In genomic region chr17:20920813-20921199, GRCh38 we compare ENCODE assay signal across 14 cellular contexts.
DNase-seq lines count a peak whose midpoint lies in the region; ATAC-seq and TF ChIP-seq lines count a peak whose summit lies in the region.
"Had no signal": no experiment of that assay in that cellular context is flagged by ENCODE, and none has a peak within 500 bp of the region (broad histone marks: within the 10 kb centered on the region; RNA-seq: fewer than 3 reads in every experiment).

No MANE protein-coding gene starts in this region.

- no peak for TF ChIP-seq POLR2A in transverse colon (IDR thresholded peaks at IDR 0.05)

- H3K4me1 ChIP-seq in transverse colon = no peaks in the 10 kb centered on the region
- H3K4me1 ChIP-seq: breast epithelium had no signal

- H3K9me3 ChIP-seq in transverse colon = no peaks in the 10 kb centered on the region
- H3K9me3 ChIP-seq: breast epithelium, esophagus muscularis mucosa had no signal

- no peak for TF ChIP-seq EP300 in transverse colon (IDR thresholded peaks at IDR 0.05; ENCODE audit: low read depth)

- DNase-seq in GM03348 (ENCODE audit: low spot score) (peak; percentile 72), astrocyte of the cerebellum (ENCODE audit: low read depth) (peak; percentile 52), left ventricle myocardium superior (no peak), substantia nigra (lab: John Stamatoyannopoulos, UW) (no peak), hippocampal formation (lab: John Stamatoyannopoulos, UW) (no peak), transverse colon (no peak)
- DNase-seq in activated CD4-positive, CD25-positive, alpha-beta regulatory T cell treated with anti-CD3 and anti-CD28 coated beads, Interleukin-2, amount 50 U/mL, for 72 hours = no peak
- DNase-seq: naive thymus-derived CD8-positive, alpha-beta T cell; NCI-H1105; NCI-H526 treated with DMSO at 0.1 percent for 48 hours; SHP77 treated with DMSO at 0.1 percent for 48 hours had no signal

- TF ChIP-seq CTCF in astrocyte of the cerebellum (IDR thresholded peaks at IDR 0.05; ENCODE audit: low read depth, low read length, missing control alignments) (no peak), transverse colon (IDR thresholded peaks at IDR 0.05) (no peak)

- no peaks in the 10 kb centered on the region for H3K36me3 ChIP-seq in transverse colon
- H3K36me3 ChIP-seq: breast epithelium, esophagus muscularis mucosa had no signal

- no peaks in the 10 kb centered on the region for H3K27me3 ChIP-seq in transverse colon
- H3K27me3 ChIP-seq: breast epithelium, esophagus muscularis mucosa had no signal

- ATAC-seq in left ventricle myocardium superior = peak; percentile 73
- no peak for ATAC-seq in GM18907 (IDR thresholded peaks at IDR 0.05; ENCODE audit: unreplicated experiment)
- ATAC-seq: naive thymus-derived CD8-positive, alpha-beta T cell had no signal

- H3K4me3 ChIP-seq in astrocyte of the cerebellum (ENCODE audit: low read depth, low read length) = no peak overlapping the region
- H3K4me3 ChIP-seq in transverse colon = no peak overlapping the region
- H3K4me3 ChIP-seq: breast epithelium, esophagus muscularis mucosa had no signal

- in situ Hi-C loops in astrocyte of the cerebellum (cut with HindIII; ENCODE audit: low sequenced_read_pairs) = no loop called here
- in situ Hi-C loops in transverse colon (cut with MboI; ENCODE audit: low pct_ligation_motif_present in 1 of 4, low pct_unique_long_range_greater_than_20kb in 1 of 4, low sequenced_read_pairs in 3 of 4) = no loop called here

- 46 to 61% methylated on average over 1 of the region's 1 CpG for WGBS in transverse colon (ENCODE audit: low coverage in 1 of 2), 2 donors

- peak overlapping the region; percentile 63 for H3K27ac ChIP-seq in substantia nigra (ENCODE audit: low read depth, low read length, poor library complexity, severe bottlenecking)
- peak overlapping the region in 1 of 4 donors; percentile 25 for H3K27ac ChIP-seq in transverse colon

- intact Hi-C loops in left ventricle myocardium superior (cut with micrococcal nuclease) = no loop called here
- intact Hi-C loops in transverse colon (cut with DNase I; ENCODE audit: low total_unique reads) = no loop called here

Comparison
In these comparisons a context has a peak if more than half of its experiments do, and no peak if none do; other contexts are left out.
1. DNase-seq: peak in GM03348 (single experiment) and astrocyte of the cerebellum (single experiment); none in left ventricle myocardium superior (single experiment), substantia nigra (0 of 49), activated CD4-positive, CD25-positive, alpha-beta regulatory T cell treated with anti-CD3 and anti-CD28 coated beads, Interleukin-2, amount 50 U/mL, for 72 hours (single experiment), hippocampal formation (0 of 2) and transverse colon (single experiment).